Comparison of ENCODE assay signal across 8 cellular contexts in the genomic region with DNA sequence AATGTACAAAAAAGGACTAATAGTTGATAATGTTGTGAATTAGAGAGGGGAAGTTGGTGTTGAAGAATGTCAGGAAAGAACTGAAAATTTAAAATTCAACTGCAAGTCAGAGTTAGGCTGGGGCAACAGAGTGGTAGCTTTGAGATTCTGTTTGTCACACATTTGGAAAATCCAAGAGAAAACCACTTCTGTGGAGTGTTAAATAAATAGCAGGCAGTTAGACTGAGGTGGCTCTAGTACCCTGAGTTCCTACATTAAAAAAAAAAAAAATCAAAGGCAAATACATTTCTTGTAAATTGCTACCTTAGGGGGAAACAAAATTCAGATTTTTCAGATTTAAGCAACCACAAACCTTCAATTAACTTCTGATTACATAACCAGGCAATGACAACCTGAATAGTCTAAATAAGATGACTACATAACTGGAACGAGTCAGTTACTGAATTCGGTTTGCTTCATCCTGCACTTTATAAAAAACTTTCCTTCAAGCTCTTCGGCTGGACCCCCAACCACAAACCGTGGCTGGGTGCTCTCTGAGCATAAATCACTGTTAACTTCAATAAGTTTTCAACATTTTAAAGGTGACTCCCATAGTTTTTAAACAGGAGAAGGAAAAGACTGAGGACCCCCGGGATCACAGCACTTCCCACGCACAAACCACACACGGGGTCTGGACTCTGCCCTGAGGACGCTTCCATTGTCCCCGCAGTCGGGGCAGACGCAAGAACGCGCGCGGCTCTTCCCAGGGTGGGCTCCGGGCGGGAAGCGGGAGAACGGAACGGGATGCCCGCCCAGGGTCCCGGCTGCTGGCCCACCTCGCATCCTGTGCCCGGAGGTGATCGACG. TPM values are rescaled to one million over a fixed set of nuclear protein-coding genes. Genes with fewer than 3 reads are reported as not detected.
DNase-seq lines count a peak whose midpoint lies in the region; ATAC-seq and TF ChIP-seq lines count a peak whose summit lies in the region.

No MANE protein-coding gene starts in this region.

- no peak overlapping the region for H2AK5ac ChIP-seq in mesenchymal stem cell (ENCODE audit: low read length, severe bottlenecking)

- H3K4me1 ChIP-seq in mesenchymal stem cell (ENCODE audit: control insufficient read depth, insufficient read depth, low read depth, low read length) (no peaks in the 10 kb centered on the region), vagina (peaks cover 17% of the 10 kb centered on the region)

- no peak for ATAC-seq in HG03095 (IDR thresholded peaks at IDR 0.05; ENCODE audit: unreplicated experiment)

- H3K27me3 Mint-ChIP-seq in CD14-positive monocyte (ENCODE audit: low read depth in 3 of 3) (peaks cover 1% of the 10 kb centered on the region in 3 donors), IgD-negative memory B cell (no peaks in the 10 kb centered on the region), chondrocyte (ENCODE audit: low read depth) (no peaks in the 10 kb centered on the region)

- peak overlapping the region; percentile 84 for H3K4me2 ChIP-seq in mesenchymal stem cell (ENCODE audit: low read length, poor library complexity, severe bottlenecking)

- no peak for TF ChIP-seq POLR2A in vagina (IDR thresholded peaks at IDR 0.05)

- H3K23ac ChIP-seq in mesenchymal stem cell (ENCODE audit: low read length in 2 of 2), result no peak overlapping the region

- H3K9ac ChIP-seq in mesenchymal stem cell (ENCODE audit: low read length), result peak overlapping the region; percentile 91

- DNase-seq in CD14-positive monocyte (ENCODE audit: low spot score) (no peak), chondrocyte (ENCODE audit: low spot score) (no peak), mesenchymal stem cell (no peak), vagina (ENCODE audit: extremely low spot score in 2 of 2) (no peak), LoVo (ENCODE audit: low spot score) (no peak), CD1c-positive myeloid dendritic cell (ENCODE audit: extremely low spot score) (no peak)

- no peak overlapping the region for H2BK5ac ChIP-seq in mesenchymal stem cell (ENCODE audit: low read depth, low read length, poor library complexity, severe bottlenecking)

- H2AFZ ChIP-seq in mesenchymal stem cell (ENCODE audit: low read depth, low read length), result peak overlapping the region; percentile 10

- H3K27ac Mint-ChIP-seq in CD14-positive monocyte (peak overlapping the region in 2 of 7 donors; percentile 63 to 76), IgD-negative memory B cell (peak overlapping the region; percentile 58 to 92 (median 68)), chondrocyte (ENCODE audit: unreplicated experiment) (peak overlapping the region; percentile 99)

- H3K4me3 Mint-ChIP-seq in CD14-positive monocyte (peak overlapping the region; percentile 88 to 96), IgD-negative memory B cell (peak overlapping the region; percentile 89 to 99 (median 97)), chondrocyte (ENCODE audit: unreplicated experiment) (peak overlapping the region; percentile 92)

- H2BK15ac ChIP-seq in mesenchymal stem cell (ENCODE audit: low read depth, poor library complexity, severe bottlenecking), result no peak overlapping the region

- H4K8ac ChIP-seq in mesenchymal stem cell (ENCODE audit: low read length), result no peak overlapping the region

- H3K4me1 Mint-ChIP-seq in CD14-positive monocyte, result peaks cover 12% of the 10 kb centered on the region
- peaks cover 11 to 12% (median 12%) of the 10 kb centered on the region in 3 donors for H3K4me1 Mint-ChIP-seq in IgD-negative memory B cell
- peaks cover 21% of the 10 kb centered on the region for H3K4me1 Mint-ChIP-seq in chondrocyte (ENCODE audit: low read depth)

- peaks cover 20% of the 10 kb centered on the region for H3K79me1 ChIP-seq in mesenchymal stem cell (replicated peaks; ENCODE audit: low read length, poor library complexity, severe bottlenecking)

- H3K4ac ChIP-seq in mesenchymal stem cell (ENCODE audit: low read depth in 1 of 2, low read length in 2 of 2), result no peak overlapping the region

- intact Hi-C loops in CD14-positive monocyte (cut with micrococcal nuclease) (no loop called here), vagina (cut with DNase I) (no loop called here)

- H2BK120ac ChIP-seq in mesenchymal stem cell (ENCODE audit: low read depth, low read length), result no peak overlapping the region

- H3K27me3 ChIP-seq in mesenchymal stem cell (ENCODE audit: control insufficient read depth in 1 of 2, insufficient read depth in 1 of 2, low read length in 2 of 2), result no peaks in the 10 kb centered on the region
- no peaks in the 10 kb centered on the region for H3K27me3 ChIP-seq in vagina

- peak overlapping the region in 1 of 2 experiments; percentile 4 for H3K18ac ChIP-seq in mesenchymal stem cell (ENCODE audit: low read depth in 1 of 2, low read length in 2 of 2)

- no peak overlapping the region for H3K14ac ChIP-seq in mesenchymal stem cell (ENCODE audit: low read length in 2 of 2)

- no peak for TF ChIP-seq CTCF in CD14-positive monocyte (IDR thresholded peaks at IDR 0.05)
- no peak for TF ChIP-seq CTCF in chondrocyte (IDR thresholded peaks at IDR 0.05)
- TF ChIP-seq CTCF in vagina (IDR thresholded peaks at IDR 0.05), result no peak

- H3K36me3 ChIP-seq in mesenchymal stem cell (ENCODE audit: control insufficient read depth in 1 of 2, insufficient read depth in 2 of 2, low read depth in 1 of 2, low read length in 2 of 2) (peaks cover 2 to 3% of the 10 kb centered on the region in 2 experiments), vagina (no peaks in the 10 kb centered on the region)

- no peak overlapping the region for H3K27ac ChIP-seq in mesenchymal stem cell (ENCODE audit: low read length, poor library complexity, severe bottlenecking)
- H3K27ac ChIP-seq in vagina, result peak overlapping the region; percentile 71

- H4K91ac ChIP-seq in mesenchymal stem cell (ENCODE audit: low read length), result no peak overlapping the region

- no peak overlapping the region for H2BK12ac ChIP-seq in mesenchymal stem cell (ENCODE audit: low read length in 2 of 2)

- H3K36me3 Mint-ChIP-seq in CD14-positive monocyte, result peaks cover 0 to 3% of the 10 kb centered on the region in 2 donors
- peaks cover 5% of the 10 kb centered on the region for H3K36me3 Mint-ChIP-seq in IgD-negative memory B cell
- H3K36me3 Mint-ChIP-seq in chondrocyte (ENCODE audit: low read depth), result peaks cover 3% of the 10 kb centered on the region

- H3K9me3 Mint-ChIP-seq in CD14-positive monocyte (peaks cover 19 to 66% (median 53%) of the 10 kb centered on the region in 7 donors), IgD-negative memory B cell (no peaks in the 10 kb centered on the region), chondrocyte (ENCODE audit: low read depth) (no peaks in the 10 kb centered on the region)

- peak overlapping the region; percentile 68 to 90 for H3K4me3 ChIP-seq in mesenchymal stem cell (ENCODE audit: insufficient read depth in 1 of 2, low read depth in 1 of 2, low read length in 2 of 2)
- peak overlapping the region; percentile 71 to 89 for H3K4me3 ChIP-seq in vagina

- peaks cover 16% of the 10 kb centered on the region for H3K9me3 ChIP-seq in mesenchymal stem cell (ENCODE audit: control insufficient read depth, low read length)
- H3K9me3 ChIP-seq in vagina, result no peaks in the 10 kb centered on the region

- under 1% methylated on average over 26 of the region's 26 CpGs for WGBS in mesenchymal stem cell

RNA-seq across cellular contexts. Expression of a gene that starts 0.7 kb away (rescaled TPM):
- polyA plus RNA-seq in CD14-positive monocyte, result 1 to 10 TPM in 1 of 2 donors, not detected in 1; 1.7 TPM
- 3.7 TPM for polyA plus RNA-seq in IgD-negative memory B cell
- 4.5 to 5.4 TPM (median 4.9 TPM) in 3 replicates for total RNA-seq in chondrocyte
- polyA plus RNA-seq in mesenchymal stem cell (2013, experiment 1 of 2), result 1.2 TPM
- polyA plus RNA-seq in mesenchymal stem cell (2013, experiment 2 of 2), result 2.0 TPM
- total RNA-seq in vagina, result 2.5 TPM

RNA-seq across cellular contexts. Expression of a gene that starts 39.2 kb away (rescaled TPM):
- polyA plus RNA-seq in CD14-positive monocyte (not detected), IgD-negative memory B cell (3.9 TPM)
- total RNA-seq in chondrocyte (2.3 to 5.1 TPM (median 2.4 TPM) in 3 replicates), vagina (5.4 TPM)
- 1.5 TPM for polyA plus RNA-seq in mesenchymal stem cell (2013, experiment 1 of 2)
- polyA plus RNA-seq in mesenchymal stem cell (2013, experiment 2 of 2), result 1.7 TPM
